In the genomic region with DNA sequence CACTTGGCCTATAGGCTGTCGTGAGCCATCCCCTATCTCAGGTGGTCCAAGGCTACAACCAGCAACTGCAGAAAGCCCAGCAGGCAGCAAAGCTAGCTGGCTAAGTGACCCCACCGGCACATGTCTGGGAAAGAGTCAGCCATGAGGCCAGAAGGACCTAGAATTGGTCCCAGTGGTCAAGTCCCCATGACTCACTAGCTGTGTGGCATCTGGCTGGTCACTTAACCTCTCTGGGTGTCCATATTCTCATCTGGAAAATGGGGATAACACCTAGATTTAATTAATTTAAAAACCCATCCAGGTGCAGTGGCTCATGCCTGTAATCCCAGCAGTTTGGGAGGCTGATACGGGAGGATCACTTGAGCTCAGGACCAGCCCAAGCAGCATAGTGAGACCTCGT, we compare ENCODE assay signal across 16 cellular contexts.
"Had no signal": no experiment of that assay in that cellular context is flagged by ENCODE, and none has a peak within 500 bp of the region (broad histone marks: within the 10 kb centered on the region; RNA-seq: fewer than 3 reads in every experiment).

No MANE protein-coding gene starts in this region.

- H3K4me3 ChIP-seq: colonic mucosa, esophagus muscularis mucosa, ovary, stomach, thyroid gland had no signal

- H3K4me3 Mint-ChIP-seq: activated CD4-positive, alpha-beta T cell treated with anti-CD3 and anti-CD28 coated beads, Interleukin-2, amount 10 ng/mL, durations not matched to agents 7 days and 5 days; nephron progenitor cell; T-helper 2 cell treated with Interferon-gamma antibody and Interleukin-4, amounts not matched to agents 5 μg/mL and 100 μg/mL, for 36 hours had no signal

- H3K27me3 Mint-ChIP-seq: activated CD4-positive, alpha-beta T cell treated with anti-CD3 and anti-CD28 coated beads, Interleukin-2, amount 10 ng/mL, durations not matched to agents 7 days and 5 days had no signal

- H3K27ac ChIP-seq: colonic mucosa, ovary had no signal

- H3K36me3 ChIP-seq: ovary, thyroid gland had no signal

- H3K9me3 ChIP-seq: colonic mucosa, esophagus muscularis mucosa, ovary, stomach, thyroid gland had no signal

- DNase-seq: activated CD4-positive, alpha-beta T cell treated with anti-CD3 and anti-CD28 coated beads, Interleukin-2, amount 10 ng/mL, durations not matched to agents 7 days and 5 days; activated CD4-positive, CD25-positive, alpha-beta regulatory T cell; activated CD8-positive, alpha-beta memory T cell treated with anti-CD3 and anti-CD28 coated beads for 24 hours; activated naive CD4-positive, alpha-beta T cell treated with anti-CD3 and anti-CD28 coated beads, Interleukin-2, amount 50 U/mL, for 16 hours; amniotic stem cell; central memory CD4-positive, alpha-beta T cell; colonic mucosa; hypothalamus; left ventricle myocardium superior; mesendoderm; nephron progenitor cell; ovary; stomach; thyroid gland had no signal

- H3K27me3 ChIP-seq: colonic mucosa, ovary, stomach, thyroid gland had no signal

- H3K27ac Mint-ChIP-seq: nephron progenitor cell; T-helper 2 cell treated with Interferon-gamma antibody and Interleukin-4, amounts not matched to agents 5 μg/mL and 100 μg/mL, for 36 hours had no signal
